ENCODE assay signal across 1 cellular context in the genomic region with DNA sequence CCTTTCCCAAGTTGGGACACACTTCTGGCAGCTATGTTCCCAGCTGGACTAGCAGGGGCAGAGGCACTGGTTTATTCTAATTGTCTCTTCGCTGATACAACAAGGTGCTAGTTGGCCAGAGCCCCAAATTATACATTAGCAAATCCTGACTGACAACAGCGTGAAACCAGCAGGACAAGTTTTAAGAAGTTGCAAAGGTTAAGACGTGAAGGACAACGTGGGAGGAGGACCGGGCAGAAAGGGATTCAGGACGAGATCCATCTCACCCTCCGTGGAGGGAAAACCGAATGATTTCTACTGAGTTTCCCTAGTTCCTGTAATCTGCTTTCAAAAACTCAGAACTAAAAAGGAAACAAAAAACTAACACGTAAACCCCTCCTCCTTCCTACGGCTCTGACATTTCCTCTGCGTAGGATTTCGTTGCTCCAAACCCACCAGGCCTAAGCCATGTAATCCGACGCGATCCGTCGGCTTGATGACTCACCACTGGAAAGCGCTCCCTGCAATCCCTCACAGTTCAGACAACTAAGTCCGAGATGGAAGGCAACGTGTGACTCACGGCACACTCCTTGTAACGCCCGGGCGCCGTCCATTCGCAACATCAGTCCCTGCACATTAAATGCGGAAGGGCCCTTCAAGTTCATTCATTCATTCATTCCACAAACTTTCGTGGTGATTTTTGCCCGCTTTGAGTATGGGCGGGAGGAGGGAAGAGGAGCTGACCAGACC.
A peak's percentile ranks its signal among the peaks of the same experiment; 100 is the strongest.
TF ChIP-seq lines count a peak whose summit lies in the region.

No MANE protein-coding gene starts in this region.

TF ChIP-seq in HepG2, 621 proteins besides CTCF, POLR2A, EP300 and RAD21 (continued from another document and continues in another):
- TF ChIP-seq NKX3-1 (CRISPR knock-in tag; IDR thresholded peaks at IDR 0.05): 0 out of 2 replicates have a peak, but pooled peaks have one; percentile 70
- TF ChIP-seq, protein P1, sequence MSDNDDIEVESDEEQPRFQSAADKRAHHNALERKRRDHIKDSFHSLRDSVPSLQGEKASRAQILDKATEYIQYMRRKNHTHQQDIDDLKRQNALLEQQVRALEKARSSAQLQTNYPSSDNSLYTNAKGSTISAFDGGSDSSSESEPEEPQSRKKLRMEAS (IDR thresholded peaks at IDR 0.05): peak; percentile 47
- no peak for TF ChIP-seq ZNF768 (CRISPR knock-in tag; IDR thresholded peaks at IDR 0.05)
- TF ChIP-seq TCF7L2 (IDR thresholded peaks at IDR 0.05; ENCODE audit: low read depth, low read length): no peak
- TF ChIP-seq MBD4 (IDR thresholded peaks at IDR 0.05; ENCODE audit: borderline replicate concordance, low read length): no peak
- TF ChIP-seq CC2D1A (CRISPR knock-in tag; IDR thresholded peaks at IDR 0.05): 0 out of 2 replicates have a peak, but pooled peaks have one; percentile 27
- TF ChIP-seq ZFP36L1 (CRISPR knock-in tag; IDR thresholded peaks at IDR 0.05): no peak
- no peak for TF ChIP-seq FOXA1 (IDR thresholded peaks at IDR 0.05)
- TF ChIP-seq FOXA1 (CRISPR knock-in tag; IDR thresholded peaks at IDR 0.05): no peak
- no peak for TF ChIP-seq PRPF4 (IDR thresholded peaks at IDR 0.05; ENCODE audit: low read depth, low read length, poor library complexity, severe bottlenecking)
- no peak for TF ChIP-seq CAMTA2 (CRISPR knock-in tag; IDR thresholded peaks at IDR 0.05; ENCODE audit: borderline replicate concordance)
- peak; percentile 83 for TF ChIP-seq POLR2AphosphoS5 (IDR thresholded peaks at IDR 0.05; ENCODE audit: low read depth, low read length)
- TF ChIP-seq, protein P2, sequence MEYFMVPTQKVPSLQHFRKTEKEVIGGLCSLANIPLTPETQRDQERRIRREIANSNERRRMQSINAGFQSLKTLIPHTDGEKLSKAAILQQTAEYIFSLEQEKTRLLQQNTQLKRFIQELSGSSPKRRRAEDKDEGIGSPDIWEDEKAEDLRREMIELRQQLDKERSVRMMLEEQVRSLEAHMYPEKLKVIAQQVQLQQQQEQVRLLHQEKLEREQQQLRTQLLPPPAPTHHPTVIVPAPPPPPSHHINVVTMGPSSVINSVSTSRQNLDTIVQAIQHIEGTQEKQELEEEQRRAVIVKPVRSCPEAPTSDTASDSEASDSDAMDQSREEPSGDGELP (IDR thresholded peaks at IDR 0.05; ENCODE audit: borderline replicate concordance, low read depth): 0 out of 2 replicates have a peak, but pooled peaks have one; percentile 14
- TF ChIP-seq ZIK1 (CRISPR knock-in tag; IDR thresholded peaks at IDR 0.05; ENCODE audit: borderline replicate concordance, low read depth): no peak
- TF ChIP-seq ZNF253 (CRISPR knock-in tag; IDR thresholded peaks at IDR 0.05; ENCODE audit: borderline replicate concordance): no peak
- TF ChIP-seq, protein P3, sequence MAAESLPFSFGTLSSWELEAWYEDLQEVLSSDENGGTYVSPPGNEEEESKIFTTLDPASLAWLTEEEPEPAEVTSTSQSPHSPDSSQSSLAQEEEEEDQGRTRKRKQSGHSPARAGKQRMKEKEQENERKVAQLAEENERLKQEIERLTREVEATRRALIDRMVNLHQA (CRISPR knock-in tag; IDR thresholded peaks at IDR 0.05): no peak
- TF ChIP-seq ZNF672 (CRISPR knock-in tag; IDR thresholded peaks at IDR 0.05): 0 out of 2 replicates have a peak, but pooled peaks have one; percentile 63
- TF ChIP-seq, protein P4, sequence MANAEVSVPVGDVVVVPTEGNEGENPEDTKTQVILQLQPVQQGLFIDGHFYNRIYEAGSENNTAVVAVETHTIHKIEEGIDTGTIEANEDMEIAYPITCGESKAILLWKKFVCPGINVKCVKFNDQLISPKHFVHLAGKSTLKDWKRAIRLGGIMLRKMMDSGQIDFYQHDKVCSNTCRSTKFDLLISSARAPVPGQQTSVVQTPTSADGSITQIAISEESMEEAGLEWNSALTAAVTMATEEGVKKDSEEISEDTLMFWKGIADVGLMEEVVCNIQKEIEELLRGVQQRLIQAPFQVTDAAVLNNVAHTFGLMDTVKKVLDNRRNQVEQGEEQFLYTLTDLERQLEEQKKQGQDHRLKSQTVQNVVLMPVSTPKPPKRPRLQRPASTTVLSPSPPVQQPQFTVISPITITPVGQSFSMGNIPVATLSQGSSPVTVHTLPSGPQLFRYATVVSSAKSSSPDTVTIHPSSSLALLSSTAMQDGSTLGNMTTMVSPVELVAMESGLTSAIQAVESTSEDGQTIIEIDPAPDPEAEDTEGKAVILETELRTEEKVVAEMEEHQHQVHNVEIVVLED (CRISPR knock-in tag; IDR thresholded peaks at IDR 0.05; ENCODE audit: borderline replicate concordance): 0 out of 2 replicates have a peak, but pooled peaks have one; percentile 32
- TF ChIP-seq, protein P5, sequence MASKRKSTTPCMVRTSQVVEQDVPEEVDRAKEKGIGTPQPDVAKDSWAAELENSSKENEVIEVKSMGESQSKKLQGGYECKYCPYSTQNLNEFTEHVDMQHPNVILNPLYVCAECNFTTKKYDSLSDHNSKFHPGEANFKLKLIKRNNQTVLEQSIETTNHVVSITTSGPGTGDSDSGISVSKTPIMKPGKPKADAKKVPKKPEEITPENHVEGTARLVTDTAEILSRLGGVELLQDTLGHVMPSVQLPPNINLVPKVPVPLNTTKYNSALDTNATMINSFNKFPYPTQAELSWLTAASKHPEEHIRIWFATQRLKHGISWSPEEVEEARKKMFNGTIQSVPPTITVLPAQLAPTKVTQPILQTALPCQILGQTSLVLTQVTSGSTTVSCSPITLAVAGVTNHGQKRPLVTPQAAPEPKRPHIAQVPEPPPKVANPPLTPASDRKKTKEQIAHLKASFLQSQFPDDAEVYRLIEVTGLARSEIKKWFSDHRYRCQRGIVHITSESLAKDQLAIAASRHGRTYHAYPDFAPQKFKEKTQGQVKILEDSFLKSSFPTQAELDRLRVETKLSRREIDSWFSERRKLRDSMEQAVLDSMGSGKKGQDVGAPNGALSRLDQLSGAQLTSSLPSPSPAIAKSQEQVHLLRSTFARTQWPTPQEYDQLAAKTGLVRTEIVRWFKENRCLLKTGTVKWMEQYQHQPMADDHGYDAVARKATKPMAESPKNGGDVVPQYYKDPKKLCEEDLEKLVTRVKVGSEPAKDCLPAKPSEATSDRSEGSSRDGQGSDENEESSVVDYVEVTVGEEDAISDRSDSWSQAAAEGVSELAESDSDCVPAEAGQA (IDR thresholded peaks at IDR 0.05; ENCODE audit: low read depth): peak; percentile 53; the same call in 1 of the 2 replicates
- TF ChIP-seq, protein P5 (CRISPR knock-in tag; IDR thresholded peaks at IDR 0.05; ENCODE audit: borderline replicate concordance): no peak
- TF ChIP-seq ZNF460 (CRISPR knock-in tag; IDR thresholded peaks at IDR 0.05; ENCODE audit: borderline replicate concordance): no peak
- peak; percentile 83; the same call in 1 of the 2 replicates for TF ChIP-seq SIX1 (CRISPR knock-in tag; IDR thresholded peaks at IDR 0.05; ENCODE audit: borderline replicate concordance)
- TF ChIP-seq STAG1 (CRISPR knock-in tag; IDR thresholded peaks at IDR 0.05): 0 out of 2 replicates have a peak, but pooled peaks have one; percentile 12
- peak; percentile 53; the same call in 1 of the 2 replicates for TF ChIP-seq ZNF335 (CRISPR knock-in tag; IDR thresholded peaks at IDR 0.05)
- TF ChIP-seq ATM (IDR thresholded peaks at IDR 0.05; ENCODE audit: borderline replicate concordance): no peak
- no peak for TF ChIP-seq ZFP36L2 (CRISPR knock-in tag; IDR thresholded peaks at IDR 0.05)
- TF ChIP-seq, protein P6, sequence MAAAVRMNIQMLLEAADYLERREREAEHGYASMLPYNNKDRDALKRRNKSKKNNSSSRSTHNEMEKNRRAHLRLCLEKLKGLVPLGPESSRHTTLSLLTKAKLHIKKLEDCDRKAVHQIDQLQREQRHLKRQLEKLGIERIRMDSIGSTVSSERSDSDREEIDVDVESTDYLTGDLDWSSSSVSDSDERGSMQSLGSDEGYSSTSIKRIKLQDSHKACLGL (CRISPR knock-in tag; IDR thresholded peaks at IDR 0.05): no peak
- TF ChIP-seq ZNF709 (CRISPR knock-in tag; IDR thresholded peaks at IDR 0.05): no peak
- TF ChIP-seq, protein P7, sequence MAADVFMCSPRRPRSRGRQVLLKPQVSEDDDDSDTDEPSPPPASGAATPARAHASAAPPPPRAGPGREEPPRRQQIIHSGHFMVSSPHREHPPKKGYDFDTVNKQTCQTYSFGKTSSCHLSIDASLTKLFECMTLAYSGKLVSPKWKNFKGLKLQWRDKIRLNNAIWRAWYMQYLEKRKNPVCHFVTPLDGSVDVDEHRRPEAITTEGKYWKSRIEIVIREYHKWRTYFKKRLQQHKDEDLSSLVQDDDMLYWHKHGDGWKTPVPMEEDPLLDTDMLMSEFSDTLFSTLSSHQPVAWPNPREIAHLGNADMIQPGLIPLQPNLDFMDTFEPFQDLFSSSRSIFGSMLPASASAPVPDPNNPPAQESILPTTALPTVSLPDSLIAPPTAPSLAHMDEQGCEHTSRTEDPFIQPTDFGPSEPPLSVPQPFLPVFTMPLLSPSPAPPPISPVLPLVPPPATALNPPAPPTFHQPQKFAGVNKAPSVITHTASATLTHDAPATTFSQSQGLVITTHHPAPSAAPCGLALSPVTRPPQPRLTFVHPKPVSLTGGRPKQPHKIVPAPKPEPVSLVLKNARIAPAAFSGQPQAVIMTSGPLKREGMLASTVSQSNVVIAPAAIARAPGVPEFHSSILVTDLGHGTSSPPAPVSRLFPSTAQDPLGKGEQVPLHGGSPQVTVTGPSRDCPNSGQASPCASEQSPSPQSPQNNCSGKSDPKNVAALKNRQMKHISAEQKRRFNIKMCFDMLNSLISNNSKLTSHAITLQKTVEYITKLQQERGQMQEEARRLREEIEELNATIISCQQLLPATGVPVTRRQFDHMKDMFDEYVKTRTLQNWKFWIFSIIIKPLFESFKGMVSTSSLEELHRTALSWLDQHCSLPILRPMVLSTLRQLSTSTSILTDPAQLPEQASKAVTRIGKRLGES (CRISPR knock-in tag; IDR thresholded peaks at IDR 0.05; ENCODE audit: borderline replicate concordance): no peak
- TF ChIP-seq ZNF589 (CRISPR knock-in tag; conservative IDR thresholded peaks at IDR 0.05): peak; percentile 63; the same call in 1 of the 2 replicates
- TF ChIP-seq ZFX (CRISPR knock-in tag; IDR thresholded peaks at IDR 0.05; ENCODE audit: low read depth): peak; percentile 83
- peak; percentile 80 for TF ChIP-seq HOXA3 (CRISPR knock-in tag; IDR thresholded peaks at IDR 0.05)
- TF ChIP-seq SMAD3 (CRISPR knock-in tag; IDR thresholded peaks at IDR 0.05): 0 out of 2 replicates have a peak, but pooled peaks have one; percentile 21
- no peak for TF ChIP-seq ZNF747 (CRISPR knock-in tag; IDR thresholded peaks at IDR 0.05; ENCODE audit: borderline replicate concordance)
- 0 out of 2 replicates have a peak, but pooled peaks have one; percentile 30 for TF ChIP-seq RFXANK (CRISPR knock-in tag; IDR thresholded peaks at IDR 0.05)
- no peak for TF ChIP-seq ZNF337 (CRISPR knock-in tag; IDR thresholded peaks at IDR 0.05; ENCODE audit: borderline replicate concordance, low read depth)
- TF ChIP-seq, protein P8, sequence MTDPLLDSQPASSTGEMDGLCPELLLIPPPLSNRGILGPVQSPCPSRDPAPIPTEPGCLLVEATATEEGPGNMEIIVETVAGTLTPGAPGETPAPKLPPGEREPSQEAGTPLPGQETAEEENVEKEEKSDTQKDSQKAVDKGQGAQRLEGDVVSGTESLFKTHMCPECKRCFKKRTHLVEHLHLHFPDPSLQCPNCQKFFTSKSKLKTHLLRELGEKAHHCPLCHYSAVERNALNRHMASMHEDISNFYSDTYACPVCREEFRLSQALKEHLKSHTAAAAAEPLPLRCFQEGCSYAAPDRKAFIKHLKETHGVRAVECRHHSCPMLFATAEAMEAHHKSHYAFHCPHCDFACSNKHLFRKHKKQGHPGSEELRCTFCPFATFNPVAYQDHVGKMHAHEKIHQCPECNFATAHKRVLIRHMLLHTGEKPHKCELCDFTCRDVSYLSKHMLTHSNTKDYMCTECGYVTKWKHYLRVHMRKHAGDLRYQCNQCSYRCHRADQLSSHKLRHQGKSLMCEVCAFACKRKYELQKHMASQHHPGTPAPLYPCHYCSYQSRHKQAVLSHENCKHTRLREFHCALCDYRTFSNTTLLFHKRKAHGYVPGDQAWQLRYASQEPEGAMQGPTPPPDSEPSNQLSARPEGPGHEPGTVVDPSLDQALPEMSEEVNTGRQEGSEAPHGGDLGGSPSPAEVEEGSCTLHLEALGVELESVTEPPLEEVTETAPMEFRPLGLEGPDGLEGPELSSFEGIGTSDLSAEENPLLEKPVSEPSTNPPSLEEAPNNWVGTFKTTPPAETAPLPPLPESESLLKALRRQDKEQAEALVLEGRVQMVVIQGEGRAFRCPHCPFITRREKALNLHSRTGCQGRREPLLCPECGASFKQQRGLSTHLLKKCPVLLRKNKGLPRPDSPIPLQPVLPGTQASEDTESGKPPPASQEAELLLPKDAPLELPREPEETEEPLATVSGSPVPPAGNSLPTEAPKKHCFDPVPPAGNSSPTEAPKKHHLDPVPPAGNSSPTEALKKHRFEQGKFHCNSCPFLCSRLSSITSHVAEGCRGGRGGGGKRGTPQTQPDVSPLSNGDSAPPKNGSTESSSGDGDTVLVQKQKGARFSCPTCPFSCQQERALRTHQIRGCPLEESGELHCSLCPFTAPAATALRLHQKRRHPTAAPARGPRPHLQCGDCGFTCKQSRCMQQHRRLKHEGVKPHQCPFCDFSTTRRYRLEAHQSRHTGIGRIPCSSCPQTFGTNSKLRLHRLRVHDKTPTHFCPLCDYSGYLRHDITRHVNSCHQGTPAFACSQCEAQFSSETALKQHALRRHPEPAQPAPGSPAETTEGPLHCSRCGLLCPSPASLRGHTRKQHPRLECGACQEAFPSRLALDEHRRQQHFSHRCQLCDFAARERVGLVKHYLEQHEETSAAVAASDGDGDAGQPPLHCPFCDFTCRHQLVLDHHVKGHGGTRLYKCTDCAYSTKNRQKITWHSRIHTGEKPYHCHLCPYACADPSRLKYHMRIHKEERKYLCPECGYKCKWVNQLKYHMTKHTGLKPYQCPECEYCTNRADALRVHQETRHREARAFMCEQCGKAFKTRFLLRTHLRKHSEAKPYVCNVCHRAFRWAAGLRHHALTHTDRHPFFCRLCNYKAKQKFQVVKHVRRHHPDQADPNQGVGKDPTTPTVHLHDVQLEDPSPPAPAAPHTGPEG (CRISPR knock-in tag; IDR thresholded peaks at IDR 0.05): no peak
- TF ChIP-seq SYNCRIP (IDR thresholded peaks at IDR 0.05; ENCODE audit: insufficient read depth, low read depth, low read length): no peak
